Comparison of ENCODE assay signal across 16 cellular contexts in the genomic region with DNA sequence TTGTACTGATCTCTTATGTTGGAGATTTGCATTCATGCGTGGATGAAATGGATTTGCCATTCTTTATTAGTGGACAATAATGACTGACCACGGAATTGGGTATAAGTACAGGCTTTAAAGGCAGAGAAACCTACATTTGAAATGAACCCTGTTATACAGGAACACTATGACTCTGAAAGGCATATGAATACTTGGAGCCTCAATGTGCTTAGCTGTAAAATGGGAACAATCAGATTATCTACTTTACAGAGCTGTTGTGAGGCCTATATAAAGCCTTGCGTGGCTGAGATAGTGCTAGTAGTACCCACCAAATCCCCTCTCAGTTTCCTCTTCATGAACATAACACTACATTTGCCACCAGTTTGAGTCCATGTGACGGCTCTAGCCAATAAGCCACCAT. TPM values are rescaled to one million over a fixed set of nuclear protein-coding genes. Genes with fewer than 3 reads are reported as not detected.
DNase-seq lines count a peak whose midpoint lies in the region; ATAC-seq and TF ChIP-seq lines count a peak whose summit lies in the region.
"Had no signal": no experiment of that assay in that cellular context is flagged by ENCODE, and none has a peak within 500 bp of the region (broad histone marks: within the 10 kb centered on the region; RNA-seq: fewer than 3 reads in every experiment).

No MANE protein-coding gene starts in this region.

- DNase-seq in OCI-LY7 (ENCODE audit: low spot score) (no peak), prostate gland (ENCODE audit: low spot score) (no peak), upper lobe of left lung (no peak), islet precursor cell (no peak), anterior cingulate cortex (lab: John Stamatoyannopoulos, UW) (no peak)
- DNase-seq in activated T-helper 1 cell treated with anti-CD3 and anti-CD28 coated beads, Interleukin-12 subunit alpha, Interleukin-12 subunit beta, Interleukin-2, Interleukin-4 antibody, amounts not matched to agents 30 ng/mL and 10 ng/mL and 1 ng/mL, durations not matched to agents 14 hours and 24 hours and 36 hours (ENCODE audit: low spot score), result no peak
- DNase-seq: activated effector memory CD4-positive, alpha-beta T cell treated with Interleukin-2 at 50 U/mL for 16 hours; Calu3; natural killer cell; NCI-H1694 treated with DMSO at 0.1 percent for 48 hours; NCI-H446; stimulated activated naive CD8-positive, alpha-beta T cell treated with anti-CD3 and anti-CD28 coated beads, Interleukin-15, amount 100 ng/mL, for 72 hours had no signal

- H4K20me1 ChIP-seq in OCI-LY7 (ENCODE audit: insufficient read depth, low read length), result no peaks in the 10 kb centered on the region

- POLR2A ChIA-PET in OCI-LY7 (lab: Charles Lee), result interaction anchor here (0.6 to 2.0 kb wide), 11 partner anchors 9 to 430 kb away, joined by 3 to 48 read pairs (median 5); a partner anchor contains a TSS

- no peaks in the 10 kb centered on the region for H3K9me3 ChIP-seq in OCI-LY7 (ENCODE audit: low read length)
- no peaks in the 10 kb centered on the region for H3K9me3 ChIP-seq in duodenal mucosa (ENCODE audit: control insufficient read depth in 1 of 2, low read length in 2 of 2)
- no peaks in the 10 kb centered on the region for H3K9me3 ChIP-seq in prostate gland
- no peaks in the 10 kb centered on the region for H3K9me3 ChIP-seq in upper lobe of left lung

- CTCF ChIA-PET in OCI-LY7 (lab: Charles Lee; ENCODE audit: unreplicated experiment), result interaction anchor here (1.4 kb wide), 1 partner anchor 9 kb away, joined by 9 read pairs; no protein-coding TSS in a partner anchor

- peak overlapping the region; percentile 70 for H3K4me2 ChIP-seq in OCI-LY7 (ENCODE audit: low read length)

- TF ChIP-seq POLR2A in prostate gland (IDR thresholded peaks at IDR 0.05), result no peak
- TF ChIP-seq POLR2A in upper lobe of left lung (IDR thresholded peaks at IDR 0.05), result no peak

- H3K36me3 ChIP-seq in OCI-LY7 (ENCODE audit: insufficient read depth, low read length) (no peaks in the 10 kb centered on the region), duodenal mucosa (ENCODE audit: control insufficient read depth in 1 of 2, insufficient read depth in 2 of 2, low read length in 2 of 2) (no peaks in the 10 kb centered on the region), prostate gland (no peaks in the 10 kb centered on the region), upper lobe of left lung (peaks cover 0 to 3% (median 0%) of the 10 kb centered on the region in 4 donors)

- no peak for TF ChIP-seq EP300 in upper lobe of left lung (IDR thresholded peaks at IDR 0.05)

- H3K27ac Mint-ChIP-seq in activated T-helper 1 cell treated with anti-CD3 and anti-CD28 coated beads, Interleukin-12 subunit alpha, Interleukin-12 subunit beta, Interleukin-2, Interleukin-4 antibody, amounts not matched to agents 30 ng/mL and 10 ng/mL and 1 ng/mL, durations not matched to agents 14 hours and 24 hours and 36 hours, result no peak overlapping the region
- H3K27ac Mint-ChIP-seq: natural killer cell; progenitor cell of endocrine pancreas; T-helper 2 cell treated with Interferon-gamma antibody and Interleukin-4, amounts not matched to agents 5 μg/mL and 100 μg/mL, for 36 hours had no signal

- H3K9ac ChIP-seq in duodenal mucosa (ENCODE audit: low read depth in 1 of 2, low read length in 2 of 2), result no peak overlapping the region

- peaks cover 11% of the 10 kb centered on the region for H3K4me1 Mint-ChIP-seq in activated T-helper 1 cell treated with anti-CD3 and anti-CD28 coated beads, Interleukin-12 subunit alpha, Interleukin-12 subunit beta, Interleukin-2, Interleukin-4 antibody, amounts not matched to agents 30 ng/mL and 10 ng/mL and 1 ng/mL, durations not matched to agents 14 hours and 24 hours and 36 hours (ENCODE audit: low read depth)

- H3K4me1 ChIP-seq in OCI-LY7 (ENCODE audit: insufficient read depth, low read length, poor library complexity, severe bottlenecking) (peaks cover 79% of the 10 kb centered on the region), duodenal mucosa (ENCODE audit: control insufficient read depth in 1 of 2, insufficient read depth in 2 of 2, low read length in 2 of 2) (peaks cover 26 to 36% of the 10 kb centered on the region in 2 donors), prostate gland (replicated peaks) (peaks cover 6% of the 10 kb centered on the region), upper lobe of left lung (peaks cover 45 to 56% (median 46%) of the 10 kb centered on the region in 4 donors)

- H3K27me3 Mint-ChIP-seq in activated T-helper 1 cell treated with anti-CD3 and anti-CD28 coated beads, Interleukin-12 subunit alpha, Interleukin-12 subunit beta, Interleukin-2, Interleukin-4 antibody, amounts not matched to agents 30 ng/mL and 10 ng/mL and 1 ng/mL, durations not matched to agents 14 hours and 24 hours and 36 hours (ENCODE audit: insufficient read depth), result peaks cover 3% of the 10 kb centered on the region
- H3K27me3 Mint-ChIP-seq: stimulated activated naive CD8-positive, alpha-beta T cell treated with anti-CD3 and anti-CD28 coated beads, Interleukin-15, amount 100 ng/mL, for 72 hours had no signal

- peaks cover 3% of the 10 kb centered on the region for H3K36me3 Mint-ChIP-seq in activated T-helper 1 cell treated with anti-CD3 and anti-CD28 coated beads, Interleukin-12 subunit alpha, Interleukin-12 subunit beta, Interleukin-2, Interleukin-4 antibody, amounts not matched to agents 30 ng/mL and 10 ng/mL and 1 ng/mL, durations not matched to agents 14 hours and 24 hours and 36 hours (ENCODE audit: low read depth)
- H3K36me3 Mint-ChIP-seq: natural killer cell had no signal

- no peak for ATAC-seq in upper lobe of left lung (ENCODE audit: low FRiP score in 2 of 2)
- ATAC-seq: activated CD4-positive, CD25-positive, alpha-beta regulatory T cell treated with anti-CD3 and anti-CD28 coated beads, Interleukin-2, amount 50 U/mL, for 24 hours; stimulated activated naive CD8-positive, alpha-beta T cell treated with anti-CD3 and anti-CD28 coated beads, Interleukin-15, amount 100 ng/mL, for 72 hours had no signal

- H3K9me2 ChIP-seq in OCI-LY7 (ENCODE audit: insufficient read depth, low read length), result no peaks in the 10 kb centered on the region

- peak overlapping the region; percentile 23; the same call in 1 of the 2 replicates for H2AFZ ChIP-seq in OCI-LY7 (ENCODE audit: low read length)

- H3K79me2 ChIP-seq in OCI-LY7 (ENCODE audit: insufficient read depth, low read depth, low read length), result no peaks in the 10 kb centered on the region

- H3K27ac ChIP-seq in OCI-LY7 (ENCODE audit: low read depth, low read length, poor library complexity, severe bottlenecking) (peak overlapping the region; percentile 92), duodenal mucosa (ENCODE audit: low read depth, low read length) (peak overlapping the region; percentile 17), prostate gland (peak overlapping the region; percentile 54 to 70), upper lobe of left lung (peak overlapping the region; percentile 43 to 81 (median 72))

- no peaks in the 10 kb centered on the region for H3K27me3 ChIP-seq in duodenal mucosa (ENCODE audit: control insufficient read depth in 1 of 2, insufficient read depth in 2 of 2, low read length in 2 of 2)
- no peaks in the 10 kb centered on the region for H3K27me3 ChIP-seq in prostate gland (replicated peaks; ENCODE audit: insufficient read depth)
- no peaks in the 10 kb centered on the region for H3K27me3 ChIP-seq in upper lobe of left lung

- intact Hi-C loops in OCI-LY7 (cut with micrococcal nuclease; ENCODE audit: unreplicated experiment) (loop anchor here (1.0 kb wide), 1 partner anchor 10 kb away; no protein-coding TSS in a partner anchor), prostate gland (cut with DNase I) (no loop called here)
- intact Hi-C loops in activated T-helper 1 cell treated with anti-CD3 and anti-CD28 coated beads, Interleukin-12 subunit alpha, Interleukin-12 subunit beta, Interleukin-2, Interleukin-4 antibody, amounts not matched to agents 30 ng/mL and 10 ng/mL and 1 ng/mL, durations not matched to agents 14 hours and 24 hours and 36 hours (cut with micrococcal nuclease), result no loop called here

- H3K9me3 Mint-ChIP-seq in activated T-helper 1 cell treated with anti-CD3 and anti-CD28 coated beads, Interleukin-12 subunit alpha, Interleukin-12 subunit beta, Interleukin-2, Interleukin-4 antibody, amounts not matched to agents 30 ng/mL and 10 ng/mL and 1 ng/mL, durations not matched to agents 14 hours and 24 hours and 36 hours, result no peaks in the 10 kb centered on the region
- H3K9me3 Mint-ChIP-seq: natural killer cell; stimulated activated naive CD8-positive, alpha-beta T cell treated with anti-CD3 and anti-CD28 coated beads, Interleukin-15, amount 100 ng/mL, for 72 hours; T-helper 2 cell treated with Interferon-gamma antibody and Interleukin-4, amounts not matched to agents 5 μg/mL and 100 μg/mL, for 36 hours had no signal

- no TSS peak for BruUV-seq in OCI-LY7 (replicated peaks; lab: Mats Ljungman, UMichigan)

- TF ChIP-seq CTCF in OCI-LY7 (conservative IDR thresholded peaks at IDR 0.05; ENCODE audit: low read length), result no peak
- no peak for TF ChIP-seq CTCF in prostate gland (IDR thresholded peaks at IDR 0.05)
- no peak for TF ChIP-seq CTCF in upper lobe of left lung (IDR thresholded peaks at IDR 0.05)

- WGBS in prostate gland, result 81% methylated on average over 4 of the region's 4 CpGs
- WGBS in upper lobe of left lung, 2 donors, result 92% methylated on average over 4 of the region's 4 CpGs

- H3K4me3 Mint-ChIP-seq in activated T-helper 1 cell treated with anti-CD3 and anti-CD28 coated beads, Interleukin-12 subunit alpha, Interleukin-12 subunit beta, Interleukin-2, Interleukin-4 antibody, amounts not matched to agents 30 ng/mL and 10 ng/mL and 1 ng/mL, durations not matched to agents 14 hours and 24 hours and 36 hours, result no peak overlapping the region
- H3K4me3 Mint-ChIP-seq: natural killer cell; stimulated activated naive CD8-positive, alpha-beta T cell treated with anti-CD3 and anti-CD28 coated beads, Interleukin-15, amount 100 ng/mL, for 72 hours; T-helper 2 cell treated with Interferon-gamma antibody and Interleukin-4, amounts not matched to agents 5 μg/mL and 100 μg/mL, for 36 hours had no signal

- H3K4me3 ChIP-seq in OCI-LY7 (ENCODE audit: low read depth, low read length, poor library complexity, severe bottlenecking) (peak overlapping the region; percentile 35), duodenal mucosa (ENCODE audit: low read depth in 1 of 2, low read length in 2 of 2) (no peak overlapping the region), prostate gland (no peak overlapping the region), upper lobe of left lung (no peak overlapping the region)

RNA-seq across cellular contexts. Expression of a gene that starts 18.9 kb away (rescaled TPM):
- total RNA-seq in OCI-LY7 (2014; rRNA removed; shearing (Covaris generic)), result 65.2 and 75.4 TPM in 2 replicates
- 95.2 and 103 TPM in 2 replicates for total RNA-seq in OCI-LY7 (2022)
- total RNA-seq in prostate gland, result 100 to 1,000 TPM; 142 to 159 TPM
- total RNA-seq in upper lobe of left lung, result 100 to 1,000 TPM; 148 to 392 (median 277) TPM
- 106 and 107 TPM in 2 replicates for total RNA-seq in activated T-helper 1 cell treated with anti-CD3 and anti-CD28 coated beads, Interleukin-12 subunit alpha, Interleukin-12 subunit beta, Interleukin-2, Interleukin-4 antibody, amounts not matched to agents 30 ng/mL and 10 ng/mL and 1 ng/mL, durations not matched to agents 14 hours and 24 hours and 36 hours

RNA-seq across cellular contexts. Expression of a gene that starts 39.5 kb away (rescaled TPM):
- total RNA-seq in OCI-LY7 (2014; rRNA removed; shearing (Covaris generic)), result 58.4 and 59.0 TPM in 2 replicates
- 69.2 and 79.1 TPM in 2 replicates for total RNA-seq in OCI-LY7 (2022)
- 10 to 100 TPM; 24.5 to 28.1 TPM for total RNA-seq in prostate gland
- 10 to 100 TPM; 19.6 to 41.2 (median 26.1) TPM for total RNA-seq in upper lobe of left lung
- 28.4 and 28.5 TPM in 2 replicates for total RNA-seq in activated T-helper 1 cell treated with anti-CD3 and anti-CD28 coated beads, Interleukin-12 subunit alpha, Interleukin-12 subunit beta, Interleukin-2, Interleukin-4 antibody, amounts not matched to agents 30 ng/mL and 10 ng/mL and 1 ng/mL, durations not matched to agents 14 hours and 24 hours and 36 hours

Comparison
In these comparisons a context has a peak if more than half of its experiments do, and no peak if none do; other contexts are left out.
1. H3K27ac ChIP-seq: peak in every context shown above with its lines; median percentile 92 in OCI-LY7; 72 in upper lobe of left lung; 62 in prostate gland; 17 in duodenal mucosa.